ENCODE assay signal across 24 cellular contexts in genomic region chr21:16125274-16125673, GRCh38.
DNase-seq lines count a peak whose midpoint lies in the region; ATAC-seq, FAIRE-seq and TF ChIP-seq lines count a peak whose summit lies in the region.
"Had no signal": no experiment of that assay in that cellular context is flagged by ENCODE, and none has a peak within 500 bp of the region (broad histone marks: within the 10 kb centered on the region; RNA-seq: fewer than 3 reads in every experiment).

No MANE protein-coding gene starts in this region.

- BruUV-seq in OCI-LY7 (replicated peaks; lab: Mats Ljungman, UMichigan) = no TSS peak

- no peaks in the 10 kb centered on the region for H3K9me3 ChIP-seq in osteoblast (ENCODE audit: low read depth, low read length)
- no peaks in the 10 kb centered on the region for H3K9me3 ChIP-seq in OCI-LY7 (ENCODE audit: low read length)

- H3K4me3 ChIP-seq in AG09309 (ENCODE audit: control insufficient read depth, low read depth, low read length) (peak overlapping the region; percentile 20; the same call in 1 of the 2 replicates), LNCaP clone FGC (ENCODE audit: low read depth, low read length) (peak overlapping the region; percentile 31; the same call in 1 of the 2 replicates), osteoblast (ENCODE audit: insufficient read depth, low read length) (peak overlapping the region; percentile 52), OCI-LY7 (ENCODE audit: low read depth, low read length, poor library complexity, severe bottlenecking) (no peak overlapping the region)
- H3K4me3 ChIP-seq: gastroesophageal sphincter, spleen had no signal

- H4K20me1 ChIP-seq in osteoblast (ENCODE audit: insufficient read depth, low read length) (no peaks in the 10 kb centered on the region), OCI-LY7 (ENCODE audit: insufficient read depth, low read length) (no peaks in the 10 kb centered on the region)

- H3K9me3 Mint-ChIP-seq in glutamatergic neuron (ENCODE audit: unreplicated experiment) = peaks cover 3% of the 10 kb centered on the region

- TF ChIP-seq CTCF in AG09309 (IDR thresholded peaks at IDR 0.05; ENCODE audit: control insufficient read depth, insufficient read depth, low read depth, low read length, missing control alignments) (no peak), LNCaP clone FGC (IDR thresholded peaks at IDR 0.05; ENCODE audit: control insufficient read depth, extremely low read depth, insufficient read depth) (no peak), osteoblast (IDR thresholded peaks at IDR 0.05; ENCODE audit: extremely low read depth, low read depth, low read length) (no peak), OCI-LY7 (conservative IDR thresholded peaks at IDR 0.05; ENCODE audit: low read length) (no peak), glutamatergic neuron (IDR thresholded peaks at IDR 0.05; ENCODE audit: partially characterized antibody, unreplicated experiment) (no peak)

- peak; percentile 80 for FAIRE-seq in endometrium (lab: Jason Lieb, UNC)

- H3K79me2 ChIP-seq in osteoblast (ENCODE audit: insufficient read depth, low read length) (no peaks in the 10 kb centered on the region), OCI-LY7 (ENCODE audit: insufficient read depth, low read depth, low read length) (no peaks in the 10 kb centered on the region)

- no peak overlapping the region for H3K27ac Mint-ChIP-seq in glutamatergic neuron (ENCODE audit: unreplicated experiment)
- H3K27ac Mint-ChIP-seq: activated CD4-positive, alpha-beta memory T cell treated with anti-CD3 and anti-CD28 coated beads for 36 hours; activated naive CD4-positive, alpha-beta T cell treated with anti-CD3 and anti-CD28 coated beads for 36 hours; CD8-positive, alpha-beta memory T cell; natural killer cell treated with Interleukin-12 subunit alpha and Interleukin-12 subunit beta and Interleukin-15 and Interleukin-18, amount 100 ng/mL, for 72 hours; T-helper 1 cell treated with Interleukin-12 subunit alpha and Interleukin-12 subunit beta and Interleukin-4 antibody, amounts not matched to agents 30 μg/mL and 1 μg/mL, for 36 hours had no signal

- DNase-seq in AG09309 (ENCODE audit: low read depth) (peak; percentile 56), LNCaP clone FGC (ENCODE audit: low read depth) (no peak), osteoblast (ENCODE audit: insufficient read length, low spot score, missing footprints) (no peak), OCI-LY7 (ENCODE audit: low spot score) (no peak), glutamatergic neuron (no peak)
- DNase-seq: activated CD4-positive, alpha-beta memory T cell treated with anti-CD3 and anti-CD28 coated beads for 36 hours; activated naive CD4-positive, alpha-beta T cell treated with anti-CD3 and anti-CD28 coated beads for 36 hours; activated T-cell treated with anti-CD3 and anti-CD28 coated beads, Interleukin-2, amount 50 U/mL, for 1 hour; aorta; CD8-positive, alpha-beta memory T cell; DND-41; KG1; NCI-H1092 treated with DMSO at 0.1 percent for 48 hours; NCI-H2081 treated with DMSO at 0.1 percent for 48 hours; NCI-H526; spleen; WERI-Rb-1 had no signal

- no peaks in the 10 kb centered on the region for H3K27me3 ChIP-seq in osteoblast (ENCODE audit: insufficient read depth, low read length)
- H3K27me3 ChIP-seq: gastroesophageal sphincter, spleen had no signal

- H2AFZ ChIP-seq in osteoblast (ENCODE audit: low read length) (peak overlapping the region; percentile 64), OCI-LY7 (ENCODE audit: low read length) (no peak overlapping the region)

- no peaks in the 10 kb centered on the region for H3K4me1 Mint-ChIP-seq in glutamatergic neuron (ENCODE audit: low read depth, unreplicated experiment)
- H3K4me1 Mint-ChIP-seq: CD8-positive, alpha-beta memory T cell had no signal

- H3K4me1 ChIP-seq in osteoblast (ENCODE audit: insufficient read depth, low read length) = peaks cover 14% of the 10 kb centered on the region
- H3K4me1 ChIP-seq in OCI-LY7 (ENCODE audit: insufficient read depth, low read length, poor library complexity, severe bottlenecking) = no peaks in the 10 kb centered on the region
- H3K4me1 ChIP-seq: gastroesophageal sphincter, spleen had no signal

- no peaks in the 10 kb centered on the region for H3K9me2 ChIP-seq in OCI-LY7 (ENCODE audit: insufficient read depth, low read length)

- H3K4me2 ChIP-seq in osteoblast (ENCODE audit: insufficient read depth, low read length) (peak overlapping the region; percentile 79), OCI-LY7 (ENCODE audit: low read length) (no peak overlapping the region)

- H3K27ac ChIP-seq in osteoblast (ENCODE audit: low read depth, low read length) (peak overlapping the region; percentile 88), OCI-LY7 (ENCODE audit: low read depth, low read length, poor library complexity, severe bottlenecking) (no peak overlapping the region)
- H3K27ac ChIP-seq: spleen, WERI-Rb-1 had no signal

- peaks cover 4% of the 10 kb centered on the region for H3K36me3 Mint-ChIP-seq in glutamatergic neuron (ENCODE audit: unreplicated experiment)
- H3K36me3 Mint-ChIP-seq: activated CD4-positive, alpha-beta memory T cell treated with anti-CD3 and anti-CD28 coated beads for 36 hours; CD8-positive, alpha-beta memory T cell had no signal

- POLR2A ChIA-PET in OCI-LY7 (lab: Charles Lee) = interaction anchor here (0.7 to 1.2 kb wide), 2 partner anchors 9 to 85 kb away, joined by 3 to 4 read pairs; no protein-coding TSS in a partner anchor

- CTCF ChIA-PET in OCI-LY7 (lab: Charles Lee; ENCODE audit: unreplicated experiment) = no interaction called here

- no peaks in the 10 kb centered on the region for H3K36me3 ChIP-seq in osteoblast (ENCODE audit: insufficient read depth, low read length)
- H3K36me3 ChIP-seq in OCI-LY7 (ENCODE audit: insufficient read depth, low read length) = no peaks in the 10 kb centered on the region
- H3K36me3 ChIP-seq: gastroesophageal sphincter, spleen, WERI-Rb-1 had no signal

- ATAC-seq in HG03135 (IDR thresholded peaks at IDR 0.05; ENCODE audit: unreplicated experiment) (no peak), HG02610 (IDR thresholded peaks at IDR 0.05; ENCODE audit: unreplicated experiment) (no peak)
- ATAC-seq: natural killer cell treated with Interleukin-12 subunit alpha and Interleukin-12 subunit beta and Interleukin-15 and Interleukin-18, amount 100 ng/mL, for 72 hours; Right ventricle myocardium inferior had no signal

- no peaks in the 10 kb centered on the region for H3K27me3 Mint-ChIP-seq in glutamatergic neuron (ENCODE audit: unreplicated experiment)
- H3K27me3 Mint-ChIP-seq: activated CD4-positive, alpha-beta memory T cell treated with anti-CD3 and anti-CD28 coated beads for 36 hours; CD8-positive, alpha-beta memory T cell; natural killer cell treated with Interleukin-12 subunit alpha and Interleukin-12 subunit beta and Interleukin-15 and Interleukin-18, amount 100 ng/mL, for 72 hours had no signal

- intact Hi-C loops in OCI-LY7 (cut with micrococcal nuclease; ENCODE audit: unreplicated experiment) = no loop called here

- H3K4me3 Mint-ChIP-seq in glutamatergic neuron (ENCODE audit: unreplicated experiment) = no peak overlapping the region
- H3K4me3 Mint-ChIP-seq: activated CD4-positive, alpha-beta memory T cell treated with anti-CD3 and anti-CD28 coated beads for 36 hours; activated naive CD4-positive, alpha-beta T cell treated with anti-CD3 and anti-CD28 coated beads for 36 hours; CD8-positive, alpha-beta memory T cell; natural killer cell treated with Interleukin-12 subunit alpha and Interleukin-12 subunit beta and Interleukin-15 and Interleukin-18, amount 100 ng/mL, for 72 hours; T-helper 1 cell treated with Interleukin-12 subunit alpha and Interleukin-12 subunit beta and Interleukin-4 antibody, amounts not matched to agents 30 μg/mL and 1 μg/mL, for 36 hours had no signal
